Comparison of ENCODE assay signal across 11 cellular contexts in genomic region chr18:49368876-49369440, GRCh38.
A peak's percentile ranks its signal among the peaks of the same experiment; 100 is the strongest.
DNase-seq lines count a peak whose midpoint lies in the region; TF ChIP-seq lines count a peak whose summit lies in the region.
"Had no signal": no experiment of that assay in that cellular context is flagged by ENCODE, and none has a peak within 500 bp of the region (broad histone marks: within the 10 kb centered on the region; RNA-seq: fewer than 3 reads in every experiment).

No MANE protein-coding gene starts in this region.

- peaks cover 19% of the 10 kb centered on the region for H3K79me2 ChIP-seq in Karpas-422 (ENCODE audit: low read length)

- WGBS in esophagus muscularis mucosa = 71% methylated on average over 10 of the region's 10 CpGs

- H4K20me1 ChIP-seq in Karpas-422 (ENCODE audit: insufficient read depth, low read depth, low read length) = no peaks in the 10 kb centered on the region

- no peaks in the 10 kb centered on the region for H3K9me2 ChIP-seq in Karpas-422 (replicated peaks; ENCODE audit: insufficient read depth, low read length)

- intact Hi-C loops in esophagus muscularis mucosa (cut with DNase I) = no loop called here

- H3K9me3 Mint-ChIP-seq in progenitor cell of endocrine pancreas (ENCODE audit: low read depth) = no peaks in the 10 kb centered on the region

- no peak for TF ChIP-seq POLR2A in esophagus muscularis mucosa (IDR thresholded peaks at IDR 0.05; ENCODE audit: low read depth)

- TF ChIP-seq CTCF in esophagus muscularis mucosa (IDR thresholded peaks at IDR 0.05) (no peak), progenitor cell of endocrine pancreas (IDR thresholded peaks at IDR 0.05; ENCODE audit: unreplicated experiment) (no peak)

- no peak for TF ChIP-seq EP300 in esophagus muscularis mucosa (IDR thresholded peaks at IDR 0.05)

- peaks cover 2% of the 10 kb centered on the region for H3K36me3 Mint-ChIP-seq in progenitor cell of endocrine pancreas (ENCODE audit: insufficient read depth)

- DNase-seq in DMS53 treated with DMSO at 0.1 percent for 48 hours (lab: John Stamatoyannopoulos, UW; ENCODE audit: unreplicated experiment) (peak; percentile 90), NCI-H2227 treated with DMSO at 0.1 percent for 48 hours (lab: John Stamatoyannopoulos, UW) (peak; percentile 28), esophagus muscularis mucosa (ENCODE audit: extremely low spot score) (no peak), progenitor cell of endocrine pancreas (ENCODE audit: low spot score, unreplicated experiment) (no peak), NCI-H748 (lab: John Stamatoyannopoulos, UW; ENCODE audit: unreplicated experiment) (no peak), NAMALWA (ENCODE audit: low spot score) (no peak), NCI-H2196 treated with DMSO at 0.1 percent for 48 hours (lab: John Stamatoyannopoulos, UW; ENCODE audit: unreplicated experiment) (no peak), Karpas-422 (no peak)
- DNase-seq: NCI-H2029 had no signal

- no peak overlapping the region for H3K4me2 ChIP-seq in Karpas-422 (ENCODE audit: low read depth, low read length, poor library complexity, severe bottlenecking)

- no peak overlapping the region for H3K9ac ChIP-seq in Karpas-422 (ENCODE audit: low read length)

- H3K27ac Mint-ChIP-seq in progenitor cell of endocrine pancreas = peak overlapping the region; percentile 75

- peak overlapping the region; percentile 42 to 67 (median 57) for H3K27ac ChIP-seq in esophagus muscularis mucosa (replicated peaks in 1 of 4)
- no peak overlapping the region for H3K27ac ChIP-seq in Karpas-422 (ENCODE audit: low read length)
- H3K27ac ChIP-seq: epithelial cell of prostate, neutrophil had no signal

- no peak overlapping the region for H3K4me3 Mint-ChIP-seq in progenitor cell of endocrine pancreas (ENCODE audit: low read depth)

- H3K27me3 ChIP-seq in esophagus muscularis mucosa = no peaks in the 10 kb centered on the region
- no peaks in the 10 kb centered on the region for H3K27me3 ChIP-seq in Karpas-422 (ENCODE audit: low read length)
- H3K27me3 ChIP-seq: neutrophil had no signal

- H3K4me3 ChIP-seq in esophagus muscularis mucosa = peak overlapping the region; percentile 18 to 34 (median 30)
- no peak overlapping the region for H3K4me3 ChIP-seq in Karpas-422 (ENCODE audit: low read length)

- H3K4me1 ChIP-seq in esophagus muscularis mucosa (peaks cover 0 to 45% (median 36%) of the 10 kb centered on the region in 4 donors), Karpas-422 (ENCODE audit: low read length) (no peaks in the 10 kb centered on the region)

- peaks cover 0 to 5% (median 0%) of the 10 kb centered on the region in 4 donors for H3K36me3 ChIP-seq in esophagus muscularis mucosa
- no peaks in the 10 kb centered on the region for H3K36me3 ChIP-seq in Karpas-422 (ENCODE audit: insufficient read depth, low read length)

- no peaks in the 10 kb centered on the region for H3K27me3 Mint-ChIP-seq in progenitor cell of endocrine pancreas

- H2AFZ ChIP-seq in Karpas-422 (ENCODE audit: low read length) = no peak overlapping the region

- H3K9me3 ChIP-seq in esophagus muscularis mucosa = no peaks in the 10 kb centered on the region
- H3K9me3 ChIP-seq in Karpas-422 (ENCODE audit: low read length) = no peaks in the 10 kb centered on the region
- H3K9me3 ChIP-seq: neutrophil had no signal

- peaks cover 7% of the 10 kb centered on the region for H3K4me1 Mint-ChIP-seq in progenitor cell of endocrine pancreas (ENCODE audit: low read depth)

Comparison
In these comparisons a context has a peak if more than half of its experiments do, and no peak if none do; other contexts are left out.
1. DNase-seq: peak in DMS53 treated with DMSO at 0.1 percent for 48 hours (single experiment) and NCI-H2227 treated with DMSO at 0.1 percent for 48 hours (single experiment); none in esophagus muscularis mucosa (single experiment), progenitor cell of endocrine pancreas (single experiment), NCI-H748 (single experiment), NAMALWA (single experiment), NCI-H2196 treated with DMSO at 0.1 percent for 48 hours (single experiment) and Karpas-422 (single experiment).